9 cellular contexts compared by ENCODE assay signal in the genomic region with DNA sequence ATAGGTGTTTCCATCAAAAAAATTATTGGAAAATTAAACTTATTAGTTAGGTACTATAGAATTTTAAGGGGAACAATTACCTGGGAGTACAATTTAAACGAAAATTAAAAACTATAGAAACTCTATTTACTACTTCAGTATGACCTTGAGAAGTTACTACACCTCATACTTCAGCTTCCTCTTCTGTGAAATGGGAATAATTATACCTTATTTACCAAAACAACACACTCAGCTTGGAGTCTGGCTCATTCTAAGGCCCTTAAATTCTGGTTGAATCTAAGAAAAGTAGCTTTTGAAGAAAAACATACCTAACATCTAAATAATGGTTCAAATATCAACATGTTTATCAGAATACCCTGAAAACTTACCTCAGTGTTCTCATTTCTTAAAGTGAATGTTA. TPM values are rescaled to one million over a fixed set of nuclear protein-coding genes. Genes with fewer than 3 reads are reported as not detected.
DNase-seq lines count a peak whose midpoint lies in the region; ATAC-seq and TF ChIP-seq lines count a peak whose summit lies in the region.
"Had no signal": no experiment of that assay in that cellular context is flagged by ENCODE, and none has a peak within 500 bp of the region (broad histone marks: within the 10 kb centered on the region; RNA-seq: fewer than 3 reads in every experiment).

No MANE protein-coding gene starts in this region.

- peak overlapping the region in 4 of 5 donors; percentile 93 to 98 (median 98) for H3K27ac ChIP-seq in stomach

- no peaks in the 10 kb centered on the region for H3K9me3 ChIP-seq in stomach

- H3K4me3 ChIP-seq in WI38 (ENCODE audit: low read depth, low read length): peak overlapping the region; percentile 61
- H3K4me3 ChIP-seq in fibroblast of mammary gland (ENCODE audit: control insufficient read depth, low read depth, low read length): peak overlapping the region; percentile 76
- H3K4me3 ChIP-seq in stomach: peak overlapping the region in 2 of 4 donors; percentile 20 to 61

- H3K4me3 Mint-ChIP-seq in T-helper 2 cell treated with Interferon-gamma antibody and Interleukin-4, amounts not matched to agents 5 μg/mL and 100 μg/mL, for 36 hours: peak overlapping the region; percentile 99
- no peak overlapping the region for H3K4me3 Mint-ChIP-seq in glutamatergic neuron (ENCODE audit: unreplicated experiment)

- TF ChIP-seq CTCF in WI38 (IDR thresholded peaks at IDR 0.05; ENCODE audit: low read depth, low read length): no peak
- no peak for TF ChIP-seq CTCF in fibroblast of mammary gland (conservative IDR thresholded peaks at IDR 0.05; ENCODE audit: control insufficient read depth, insufficient read depth, low read depth, low read length)
- no peak for TF ChIP-seq CTCF in stomach (IDR thresholded peaks at IDR 0.05)
- no peak for TF ChIP-seq CTCF in glutamatergic neuron (IDR thresholded peaks at IDR 0.05; ENCODE audit: partially characterized antibody, unreplicated experiment)

- H3K27me3 ChIP-seq in stomach: no peaks in the 10 kb centered on the region

- no peaks in the 10 kb centered on the region for H3K9me3 Mint-ChIP-seq in T-helper 2 cell treated with Interferon-gamma antibody and Interleukin-4, amounts not matched to agents 5 μg/mL and 100 μg/mL, for 36 hours
- peaks cover 5% of the 10 kb centered on the region for H3K9me3 Mint-ChIP-seq in glutamatergic neuron (ENCODE audit: unreplicated experiment)
- H3K9me3 Mint-ChIP-seq: nephron progenitor cell had no signal

- peak overlapping the region; percentile 100 for H3K27ac Mint-ChIP-seq in T-helper 2 cell treated with Interferon-gamma antibody and Interleukin-4, amounts not matched to agents 5 μg/mL and 100 μg/mL, for 36 hours
- no peak overlapping the region for H3K27ac Mint-ChIP-seq in glutamatergic neuron (ENCODE audit: unreplicated experiment)
- H3K27ac Mint-ChIP-seq: nephron progenitor cell had no signal

- peaks cover 55% of the 10 kb centered on the region for H3K4me1 Mint-ChIP-seq in T-helper 2 cell treated with Interferon-gamma antibody and Interleukin-4, amounts not matched to agents 5 μg/mL and 100 μg/mL, for 36 hours (ENCODE audit: low read depth)
- H3K4me1 Mint-ChIP-seq in glutamatergic neuron (ENCODE audit: low read depth, unreplicated experiment): peaks cover 5% of the 10 kb centered on the region

- peaks cover 4 to 46% (median 16%) of the 10 kb centered on the region in 4 donors for H3K4me1 ChIP-seq in stomach

- no peak for ATAC-seq in HG02884 (IDR thresholded peaks at IDR 0.05; ENCODE audit: unreplicated experiment)

- WGBS in stomach, 5 donors: 69 to 80% (median 77%) methylated on average over 1 of the region's 1 CpG

- no peaks in the 10 kb centered on the region for H3K27me3 Mint-ChIP-seq in T-helper 2 cell treated with Interferon-gamma antibody and Interleukin-4, amounts not matched to agents 5 μg/mL and 100 μg/mL, for 36 hours (ENCODE audit: low read depth)
- peaks cover 5% of the 10 kb centered on the region for H3K27me3 Mint-ChIP-seq in glutamatergic neuron (ENCODE audit: unreplicated experiment)

- H3K36me3 ChIP-seq in stomach: peaks cover 8 to 40% (median 35%) of the 10 kb centered on the region in 4 donors

- peaks cover 42% of the 10 kb centered on the region for H3K36me3 Mint-ChIP-seq in T-helper 2 cell treated with Interferon-gamma antibody and Interleukin-4, amounts not matched to agents 5 μg/mL and 100 μg/mL, for 36 hours (ENCODE audit: low read depth)
- no peaks in the 10 kb centered on the region for H3K36me3 Mint-ChIP-seq in glutamatergic neuron (ENCODE audit: unreplicated experiment)

- intact Hi-C loops in stomach (cut with DNase I; ENCODE audit: low total_unique reads): no loop called here

- no peak for TF ChIP-seq EP300 in stomach (IDR thresholded peaks at IDR 0.05)

- DNase-seq in T-helper 2 cell treated with Interferon-gamma antibody and Interleukin-4, amounts not matched to agents 5 μg/mL and 100 μg/mL, for 36 hours (ENCODE audit: low spot score): no peak
- DNase-seq in T-helper 2 cell (no peak), fibroblast of mammary gland (ENCODE audit: low read depth) (no peak), stomach (no peak), NCI-H446 (lab: John Stamatoyannopoulos, UW) (no peak), glutamatergic neuron (no peak)
- DNase-seq: nephron progenitor cell had no signal

- no peak for TF ChIP-seq POLR2A in stomach (IDR thresholded peaks at IDR 0.05)

RNA-seq across cellular contexts. Expression of a gene that starts 2.7 kb away (rescaled TPM):
- total RNA-seq in stomach: 10 to 100 TPM in 3 of 5 donors, 1 to 10 TPM in 2; 1.4 to 30.1 (median 12.5) TPM
- 1 to 10 TPM; 4.1 to 9.7 (median 4.5) TPM for polyA plus RNA-seq in stomach
- 13.0 TPM for total RNA-seq in glutamatergic neuron (ENCODE audit: unreplicated experiment)
